ENCODE assay signal across 8 cellular contexts in the genomic region with DNA sequence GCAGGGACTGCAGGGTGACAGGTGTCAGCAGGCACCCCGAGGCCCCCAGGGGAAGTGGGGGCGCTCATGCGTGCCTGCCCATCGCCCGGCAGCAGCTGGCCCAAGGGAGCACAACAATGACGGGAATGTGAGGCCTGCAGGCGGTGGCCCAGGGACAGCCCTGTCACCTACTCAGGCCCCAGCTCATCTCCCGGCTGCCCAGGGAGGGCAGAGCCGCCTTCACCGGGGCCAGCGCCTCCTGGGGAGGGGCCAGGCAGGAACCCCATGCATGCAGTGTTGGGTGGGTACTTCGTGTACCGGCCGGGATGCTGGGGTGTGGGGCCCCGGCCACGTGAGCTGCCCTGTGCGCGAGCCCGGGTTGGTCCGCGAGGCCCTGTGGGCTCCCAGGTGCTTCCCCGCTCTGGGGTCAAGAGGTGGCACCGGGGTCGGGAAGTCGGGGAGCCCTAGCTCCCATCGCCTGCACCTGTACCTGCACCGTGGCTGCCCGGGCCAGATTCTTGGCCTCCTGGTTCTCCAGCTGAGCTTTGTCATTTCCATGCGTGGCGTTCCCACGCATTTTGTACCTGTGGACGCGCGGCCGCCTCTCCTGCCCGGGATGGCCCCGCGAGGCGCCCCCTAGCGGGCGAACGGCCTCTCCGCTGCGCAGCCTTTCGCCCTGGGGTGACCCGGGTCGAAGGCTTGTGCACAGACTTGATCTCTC. TPM values are rescaled to one million over a fixed set of nuclear protein-coding genes. Genes with fewer than 3 reads are reported as not detected.
DNase-seq lines count a peak whose midpoint lies in the region; ATAC-seq and TF ChIP-seq lines count a peak whose summit lies in the region.

No MANE protein-coding gene starts in this region.

- H3K27me3 ChIP-seq in kidney epithelial cell (ENCODE audit: control insufficient read depth, insufficient read depth, low read length) (no peaks in the 10 kb centered on the region), tibial nerve (peaks cover 0 to 9% of the 10 kb centered on the region in 2 donors), prostate gland (replicated peaks; ENCODE audit: insufficient read depth) (no peaks in the 10 kb centered on the region)

- 49 to 60% methylated on average over 42 to 43 of the region's 47 CpGs for WGBS in tibial nerve, 2 donors
- WGBS in prostate gland = 63% methylated on average over 38 of the region's 47 CpGs

- H3K4me1 ChIP-seq in tibial nerve (peaks cover 0 to 20% (median 5%) of the 10 kb centered on the region in 4 donors), prostate gland (replicated peaks) (no peaks in the 10 kb centered on the region)

- TF ChIP-seq EP300 in tibial nerve (IDR thresholded peaks at IDR 0.05) = no peak

- TF ChIP-seq CTCF in kidney epithelial cell (IDR thresholded peaks at IDR 0.05; ENCODE audit: insufficient read depth, low read length, poor library complexity, severe bottlenecking) = peak; percentile 49
- TF ChIP-seq CTCF in tibial nerve (IDR thresholded peaks at IDR 0.05) = peak in 4 of 5 experiments; percentile 23 to 48 (median 28)
- TF ChIP-seq CTCF in prostate gland (IDR thresholded peaks at IDR 0.05) = peak in 2 of 4 experiments; percentile 9 to 17

- ATAC-seq in activated T-cell treated with anti-CD3 and anti-CD28 coated beads, Interleukin-2, amount 50 U/mL, for 72 hours (replicated peaks in 1 of 2) = peak; percentile 37 to 45
- no peak for ATAC-seq in sciatic nerve

- intact Hi-C loops in prostate gland (cut with DNase I) = no loop called here
- intact Hi-C loops in sciatic nerve (cut with DNase I) = no loop called here

- H3K27ac Mint-ChIP-seq in activated T-cell treated with anti-CD3 and anti-CD28 coated beads, Interleukin-2, amount 50 U/mL, for 72 hours = no peak overlapping the region

- no peaks in the 10 kb centered on the region for H3K27me3 Mint-ChIP-seq in activated T-cell treated with anti-CD3 and anti-CD28 coated beads, Interleukin-2, amount 50 U/mL, for 72 hours (ENCODE audit: low read depth)

- no peaks in the 10 kb centered on the region for H3K36me3 ChIP-seq in kidney epithelial cell (ENCODE audit: control insufficient read depth, insufficient read depth, low read length)
- H3K36me3 ChIP-seq in tibial nerve = no peaks in the 10 kb centered on the region
- H3K36me3 ChIP-seq in prostate gland = no peaks in the 10 kb centered on the region

- H3K9me3 Mint-ChIP-seq in activated T-cell treated with anti-CD3 and anti-CD28 coated beads, Interleukin-2, amount 50 U/mL, for 72 hours = no peaks in the 10 kb centered on the region

- H3K4me1 Mint-ChIP-seq in activated T-cell treated with anti-CD3 and anti-CD28 coated beads, Interleukin-2, amount 50 U/mL, for 72 hours (ENCODE audit: low read depth) = peaks cover 7% of the 10 kb centered on the region

- no peak overlapping the region for H3K4me3 Mint-ChIP-seq in activated T-cell treated with anti-CD3 and anti-CD28 coated beads, Interleukin-2, amount 50 U/mL, for 72 hours

- H3K4me3 ChIP-seq in kidney epithelial cell (ENCODE audit: low read depth, low read length) (no peak overlapping the region), tibial nerve (peak overlapping the region in 1 of 4 donors; percentile 27), prostate gland (no peak overlapping the region)

- no peak overlapping the region for H3K27ac ChIP-seq in tibial nerve
- no peak overlapping the region for H3K27ac ChIP-seq in prostate gland

- TF ChIP-seq POLR2A in tibial nerve (IDR thresholded peaks at IDR 0.05) (no peak), prostate gland (IDR thresholded peaks at IDR 0.05) (no peak)

- DNase-seq in activated T-cell treated with anti-CD3 and anti-CD28 coated beads for 24 hours (ENCODE audit: low read depth) (peak; percentile 7), activated T-cell treated with anti-CD3 and anti-CD28 coated beads for 4 hours (no peak), kidney epithelial cell (ENCODE audit: low read depth) (no peak), tibial nerve (ENCODE audit: low spot score in 2 of 2) (no peak), prostate gland (ENCODE audit: low spot score) (no peak), sciatic nerve (ENCODE audit: low spot score) (no peak)
- peak; percentile 35 to 55 for DNase-seq in activated T-cell treated with anti-CD3 and anti-CD28 coated beads, Interleukin-2, amount 50 U/mL, for 72 hours
- no peak for DNase-seq in effector CD8-positive, alpha-beta T cell (lab: John Stamatoyannopoulos, UW)

- H3K36me3 Mint-ChIP-seq in activated T-cell treated with anti-CD3 and anti-CD28 coated beads, Interleukin-2, amount 50 U/mL, for 72 hours (ENCODE audit: insufficient read depth in 2 of 2) = no peaks in the 10 kb centered on the region

- H3K9me3 ChIP-seq in tibial nerve = no peaks in the 10 kb centered on the region
- H3K9me3 ChIP-seq in prostate gland = no peaks in the 10 kb centered on the region

RNA-seq across cellular contexts. Expression of a gene that starts 0.8 kb away (rescaled TPM):
- not detected for total RNA-seq in activated T-cell treated with anti-CD3 and anti-CD28 coated beads, Interleukin-2, amount 50 U/mL, for 72 hours
- total RNA-seq in kidney epithelial cell = 1.2 and 2.4 TPM in 2 replicates
- 1 to 10 TPM in 3 of 4 donors, under 1 TPM in 1; 0.63 to 2.1 (median 1.6) TPM for total RNA-seq in tibial nerve
- 1 to 10 TPM in 1 of 2 donors, under 1 TPM in 1; 0.23 to 1.9 TPM for total RNA-seq in prostate gland
- total RNA-seq in sciatic nerve = 1.1 TPM

RNA-seq across cellular contexts. Expression of a gene that starts 19.5 kb away (rescaled TPM):
- total RNA-seq in activated T-cell treated with anti-CD3 and anti-CD28 coated beads, Interleukin-2, amount 50 U/mL, for 72 hours = under 1 TPM; 0.60 to 0.88 TPM
- total RNA-seq in kidney epithelial cell (106 and 113 TPM in 2 replicates), tibial nerve (not detected), prostate gland (1 to 10 TPM in 1 of 2 donors, not detected in 1; 7.7 TPM), sciatic nerve (0.58 TPM)

RNA-seq across cellular contexts. Expression of a gene that starts 39.2 kb away (rescaled TPM):
- total RNA-seq in activated T-cell treated with anti-CD3 and anti-CD28 coated beads, Interleukin-2, amount 50 U/mL, for 72 hours = under 1 TPM; 0.07 to 0.19 TPM
- total RNA-seq in kidney epithelial cell (3.5 and 3.8 TPM in 2 replicates), tibial nerve (1 to 10 TPM in 1 of 4 donors, under 1 TPM in 1, not detected in 2; 0.44 to 2.1 TPM), prostate gland (1 to 10 TPM in 1 of 2 donors, under 1 TPM in 1; 0.68 to 3.9 TPM), sciatic nerve (not detected)

Comparison
In these comparisons a context has a peak if more than half of its experiments do, and no peak if none do; other contexts are left out.
1. DNase-seq: peak in activated T-cell treated with anti-CD3 and anti-CD28 coated beads for 24 hours (single experiment) and activated T-cell treated with anti-CD3 and anti-CD28 coated beads, Interleukin-2, amount 50 U/mL, for 72 hours (2 of 2); none in activated T-cell treated with anti-CD3 and anti-CD28 coated beads for 4 hours (single experiment), kidney epithelial cell (single experiment), tibial nerve (0 of 2), prostate gland (single experiment), sciatic nerve (single experiment) and effector CD8-positive, alpha-beta T cell (single experiment).
2. RNA of a gene that starts 19.5 kb away (total RNA-seq): 106 to 113 TPM in kidney epithelial cell; 7.7 TPM in prostate gland, 0.60 to 0.88 TPM in activated T-cell treated with anti-CD3 and anti-CD28 coated beads, Interleukin-2, amount 50 U/mL, for 72 hours, 0.58 TPM in sciatic nerve (single experiment) and not detected in tibial nerve; every median in the first group is over 10 times any median in the second.